19 cellular contexts compared by ENCODE assay signal in genomic region chr5:146690880-146691355, GRCh38.
DNase-seq lines count a peak whose midpoint lies in the region; ATAC-seq lines count a peak whose summit lies in the region.
"Had no signal": no experiment of that assay in that cellular context is flagged by ENCODE, and none has a peak within 500 bp of the region (broad histone marks: within the 10 kb centered on the region; RNA-seq: fewer than 3 reads in every experiment).

No MANE protein-coding gene starts in this region.

- H3K4ac ChIP-seq in trophoblast cell (ENCODE audit: low read depth, low read length), result no peak overlapping the region

- no peak overlapping the region for H4K91ac ChIP-seq in trophoblast cell (ENCODE audit: low read depth, low read length)

- no peak for ATAC-seq in GM18868 (IDR thresholded peaks at IDR 0.05; ENCODE audit: unreplicated experiment)

- no peak overlapping the region for H2BK12ac ChIP-seq in trophoblast cell (ENCODE audit: low read length)

- no peak overlapping the region for H3K4me3 ChIP-seq in trophoblast cell (ENCODE audit: low read depth, low read length)
- H3K4me3 ChIP-seq: GM23248, HAP-1 had no signal

- H3K9me3 ChIP-seq in trophoblast cell (ENCODE audit: insufficient read depth, low read depth, low read length), result no peaks in the 10 kb centered on the region
- H3K9me3 ChIP-seq: HAP-1 had no signal

- no peaks in the 10 kb centered on the region for H3K36me3 ChIP-seq in trophoblast cell (ENCODE audit: control insufficient read depth in 1 of 2, insufficient read depth in 2 of 2, low read length in 2 of 2)
- H3K36me3 ChIP-seq: HAP-1 had no signal

- H3K4me2 ChIP-seq in trophoblast cell (ENCODE audit: low read length), result no peak overlapping the region

- H3K18ac ChIP-seq in trophoblast cell (ENCODE audit: low read length), result no peak overlapping the region

- H2AK5ac ChIP-seq in trophoblast cell (ENCODE audit: low read length), result no peak overlapping the region

- no peak overlapping the region for H2AFZ ChIP-seq in trophoblast cell (ENCODE audit: insufficient read depth, low read length, poor library complexity)
- H2AFZ ChIP-seq: GM23248 had no signal

- no peak overlapping the region for H3K14ac ChIP-seq in trophoblast cell (ENCODE audit: low read length)

- no peaks in the 10 kb centered on the region for H3K79me2 ChIP-seq in trophoblast cell (ENCODE audit: control insufficient read depth, insufficient read depth, low read length, poor library complexity)

- H2BK120ac ChIP-seq in trophoblast cell (ENCODE audit: insufficient read depth, low read length, poor library complexity), result no peak overlapping the region

- H4K8ac ChIP-seq in trophoblast cell (ENCODE audit: low read depth, low read length), result no peak overlapping the region

- no peak overlapping the region for H3K9ac ChIP-seq in trophoblast cell (ENCODE audit: low read length)
- H3K9ac ChIP-seq: GM23248 had no signal

- no peak overlapping the region for H3K27ac ChIP-seq in trophoblast cell (ENCODE audit: low read depth, low read length)
- H3K27ac ChIP-seq: GM23248 had no signal

- H2BK5ac ChIP-seq in trophoblast cell (ENCODE audit: low read depth, low read length, poor library complexity), result no peak overlapping the region

- in situ Hi-C loops in G401 (cut with HindIII; ENCODE audit: low sequenced_read_pairs), result no loop called here

- no peaks in the 10 kb centered on the region for H3K27me3 ChIP-seq in trophoblast cell (ENCODE audit: insufficient read depth, low read length)

- no CpG with 5 or more reads among the region's 6 CpGs for WGBS in trophoblast cell (ENCODE audit: extremely low coverage, insufficient coverage, insufficient read length)

- no peak overlapping the region for H4K12ac ChIP-seq in trophoblast cell (ENCODE audit: low read depth, low read length)

- peak; percentile 89 for DNase-seq in G401 (ENCODE audit: low spot score)
- peak; percentile 69 to 95 for DNase-seq in NCI-H446 (lab: John Stamatoyannopoulos, UW)
- DNase-seq in cerebellar cortex (ENCODE audit: low spot score), result peak; percentile 85
- no peak for DNase-seq in RKO (ENCODE audit: low spot score)
- no peak for DNase-seq in trophoblast cell
- DNase-seq in activated CD4-positive, alpha-beta T cell treated with anti-CD3 and anti-CD28 coated beads, Interleukin-2, amount 50 U/mL, for 48 hours, result no peak
- DNase-seq: ACHN; GDM1; GM23248; Karpas-422; NCI-H1048; NCI-H1436; NCI-H2029 treated with DMSO at 0.1 percent for 48 hours; NCI-H2227 treated with DMSO at 0.1 percent for 48 hours; NCI-H526 treated with DMSO at 0.1 percent for 48 hours; NK-92 treated with Interleukin-12 subunit alpha and Interleukin-12 subunit beta, amount 100 ng/mL, for 24 hours; Right ventricle myocardium superior had no signal

- no peaks in the 10 kb centered on the region for H3K79me1 ChIP-seq in trophoblast cell (ENCODE audit: low read length)

- no peak overlapping the region for H3K23ac ChIP-seq in trophoblast cell (ENCODE audit: low read length)

- H3K4me1 ChIP-seq in trophoblast cell (ENCODE audit: control insufficient read depth in 1 of 2, insufficient read depth in 2 of 2, low read length in 2 of 2), result no peaks in the 10 kb centered on the region
- H3K4me1 ChIP-seq: HAP-1 had no signal

Comparison
In these comparisons a context has a peak if more than half of its experiments do, and no peak if none do; other contexts are left out.
1. DNase-seq: peak in G401 (single experiment), NCI-H446 (2 of 2) and cerebellar cortex (single experiment); none in RKO (single experiment), trophoblast cell (0 of 2) and activated CD4-positive, alpha-beta T cell treated with anti-CD3 and anti-CD28 coated beads, Interleukin-2, amount 50 U/mL, for 48 hours (0 of 2).